In genomic region chr11:802018-802617, GRCh38 we compare ENCODE assay signal across 20 cellular contexts. TPM values are rescaled to one million over a fixed set of nuclear protein-coding genes. Genes with fewer than 3 reads are reported as not detected.
"Had no signal": no experiment of that assay in that cellular context is flagged by ENCODE, and none has a peak within 500 bp of the region (broad histone marks: within the 10 kb centered on the region; RNA-seq: fewer than 3 reads in every experiment).

No MANE protein-coding gene starts in this region.

- H3K27me3 Mint-ChIP-seq: activated CD4-positive, alpha-beta memory T cell treated with anti-CD3 and anti-CD28 coated beads, Interleukin-2, amount 10 ng/mL, durations not matched to agents 7 days and 5 days; activated CD4-positive, alpha-beta T cell treated with anti-CD3 and anti-CD28 coated beads for 36 hours; activated naive CD4-positive, alpha-beta T cell treated with anti-CD3 and anti-CD28 coated beads, Interleukin-2, amount 50 U/mL, for 24 hours had no signal

- H3K36me3 ChIP-seq: neural progenitor cell, prostate gland, right atrium auricular region had no signal

- H3K9me3 ChIP-seq: prostate gland, right atrium auricular region, testis, upper lobe of left lung had no signal

- DNase-seq: activated CD4-positive, alpha-beta memory T cell treated with anti-CD3 and anti-CD28 coated beads, Interleukin-2, amount 10 ng/mL, durations not matched to agents 7 days and 5 days; activated CD4-positive, alpha-beta T cell treated with anti-CD3 and anti-CD28 coated beads for 36 hours; activated effector memory CD4-positive, alpha-beta T cell treated with Interleukin-2 at 50 U/mL for 16 hours; activated T-cell treated with anti-CD3 and anti-CD28 coated beads, Interleukin-2, amount 50 U/mL, for 48 hours; cerebellar nuclear complex; cortex of kidney; erythroblast; foreskin melanocyte; stimulated activated CD4-positive, alpha-beta T cell treated with anti-CD3 and anti-CD28 coated beads, Interleukin-4, amount 100 ng/mL, for 24 hours; testis had no signal

- H3K9ac ChIP-seq: neural progenitor cell had no signal

- H3K27ac ChIP-seq: neural progenitor cell, prostate gland, right atrium auricular region, testis, upper lobe of left lung had no signal

- ATAC-seq: activated CD4-positive, alpha-beta T cell treated with anti-CD3 and anti-CD28 coated beads for 36 hours; left lobe of liver; stimulated activated effector memory CD8-positive, alpha-beta T cell treated with anti-CD3 and anti-CD28 coated beads, Interleukin-12 subunit alpha, Interleukin-12 subunit beta, amount 100 ng/mL, for 72 hours; WTC11 had no signal

- H3K4me2 ChIP-seq: neural progenitor cell had no signal

- H3K4me3 ChIP-seq: neural progenitor cell, prostate gland, right atrium auricular region, testis, upper lobe of left lung had no signal

- H3K36me3 Mint-ChIP-seq: activated naive CD4-positive, alpha-beta T cell treated with anti-CD3 and anti-CD28 coated beads, Interleukin-2, amount 50 U/mL, for 24 hours; neural progenitor cell; WTC11 had no signal

- H3K27me3 ChIP-seq: neural progenitor cell, right atrium auricular region, testis, upper lobe of left lung had no signal

- H3K4me3 Mint-ChIP-seq: activated CD4-positive, alpha-beta T cell treated with anti-CD3 and anti-CD28 coated beads for 36 hours; activated naive CD4-positive, alpha-beta T cell treated with anti-CD3 and anti-CD28 coated beads, Interleukin-2, amount 50 U/mL, for 24 hours; neural progenitor cell; WTC11 had no signal

- H3K27ac Mint-ChIP-seq: activated CD4-positive, alpha-beta memory T cell treated with anti-CD3 and anti-CD28 coated beads, Interleukin-2, amount 10 ng/mL, durations not matched to agents 7 days and 5 days; activated CD4-positive, alpha-beta T cell treated with anti-CD3 and anti-CD28 coated beads for 36 hours; activated naive CD4-positive, alpha-beta T cell treated with anti-CD3 and anti-CD28 coated beads, Interleukin-2, amount 50 U/mL, for 24 hours; neural progenitor cell; stimulated activated effector memory CD8-positive, alpha-beta T cell treated with anti-CD3 and anti-CD28 coated beads, Interleukin-12 subunit alpha, Interleukin-12 subunit beta, amount 100 ng/mL, for 72 hours; WTC11 had no signal

- H3K9me3 Mint-ChIP-seq: activated CD4-positive, alpha-beta memory T cell treated with anti-CD3 and anti-CD28 coated beads, Interleukin-2, amount 10 ng/mL, durations not matched to agents 7 days and 5 days; activated naive CD4-positive, alpha-beta T cell treated with anti-CD3 and anti-CD28 coated beads, Interleukin-2, amount 50 U/mL, for 24 hours; neural progenitor cell; stimulated activated effector memory CD8-positive, alpha-beta T cell treated with anti-CD3 and anti-CD28 coated beads, Interleukin-12 subunit alpha, Interleukin-12 subunit beta, amount 100 ng/mL, for 72 hours; T-helper 2 cell treated with Interferon-gamma antibody and Interleukin-4, amounts not matched to agents 5 μg/mL and 100 μg/mL, for 36 hours; WTC11 had no signal

RNA-seq across cellular contexts. Expression of gene CEND1, which starts 12.2 kb away (rescaled TPM):
- total RNA-seq: bronchial epithelial cell, upper lobe of left lung had no signal
